Comparison of ENCODE assay signal across 24 cellular contexts in genomic region chr14:99892406-99892805, GRCh38.
DNase-seq lines count a peak whose midpoint lies in the region; ATAC-seq, FAIRE-seq and TF ChIP-seq lines count a peak whose summit lies in the region.
"Had no signal": no experiment of that assay in that cellular context is flagged by ENCODE, and none has a peak within 500 bp of the region (broad histone marks: within the 10 kb centered on the region; RNA-seq: fewer than 3 reads in every experiment).

No MANE protein-coding gene starts in this region.

- H3K4me3 Mint-ChIP-seq in brain: no peak overlapping the region
- H3K4me3 Mint-ChIP-seq: CD4-positive, alpha-beta memory T cell had no signal

- no peak for TF ChIP-seq CTCF in OCI-LY3 (IDR thresholded peaks at IDR 0.05; ENCODE audit: low read depth, low read length)
- TF ChIP-seq CTCF in brain (conservative IDR thresholded peaks at IDR 0.05): no peak
- no peak for TF ChIP-seq CTCF in omental fat pad (IDR thresholded peaks at IDR 0.05)

- ATAC-seq in GM18868 (IDR thresholded peaks at IDR 0.05; ENCODE audit: unreplicated experiment) (peak; percentile 7), omental fat pad (ENCODE audit: low FRiP score) (no peak)
- ATAC-seq: HCT116, HepG2 had no signal

- H3K79me2 ChIP-seq in OCI-LY3 (ENCODE audit: low read length): no peaks in the 10 kb centered on the region

- H3K27me3 Mint-ChIP-seq in brain: no peaks in the 10 kb centered on the region

- FAIRE-seq in HTR-8/SVneo (lab: Jason Lieb, UNC): no peak
- FAIRE-seq: A204.1, HepG2 had no signal

- no peaks in the 10 kb centered on the region for H3K27me3 ChIP-seq in OCI-LY3 (ENCODE audit: low read depth, low read length)
- H3K27me3 ChIP-seq: BLaER1, SJCRH30 had no signal

- H3K4me1 Mint-ChIP-seq in brain: peaks cover 36% of the 10 kb centered on the region
- H3K4me1 Mint-ChIP-seq: CD4-positive, alpha-beta memory T cell had no signal

- H3K4me3 ChIP-seq in OCI-LY3 (ENCODE audit: low read length): peak overlapping the region; percentile 66
- H3K4me3 ChIP-seq: BLaER1, PC-9, SJCRH30 had no signal

- H3K9me3 Mint-ChIP-seq in brain: no peaks in the 10 kb centered on the region
- H3K9me3 Mint-ChIP-seq: CD4-positive, alpha-beta memory T cell had no signal

- H3K36me3 Mint-ChIP-seq in brain: peaks cover 18% of the 10 kb centered on the region
- H3K36me3 Mint-ChIP-seq: CD4-positive, alpha-beta memory T cell had no signal

- DNase-seq in inferior parietal cortex (ENCODE audit: extremely low spot score) (peak; percentile 27), omental fat pad (ENCODE audit: low spot score) (no peak), HT-29 (ENCODE audit: low spot score) (no peak), HTR-8/SVneo (ENCODE audit: insufficient read length, low spot score) (no peak)
- DNase-seq in activated CD4-positive, CD25-positive, alpha-beta regulatory T cell treated with anti-CD3 and anti-CD28 coated beads, Interleukin-2, amount 50 U/mL, for 72 hours: no peak
- DNase-seq: CD4-positive, alpha-beta memory T cell; DMS53; GOT3; KG1; MV-4-11; NCI-H1417; NCI-H187 treated with DMSO at 0.1 percent for 48 hours; NCI-H2227 treated with DMSO at 0.1 percent for 48 hours; NCI-H524; NCI-H82; PC-9; SJCRH30 had no signal

- peak overlapping the region in 3 of 5 experiments; percentile 36 to 55 (median 42) for H3K27ac Mint-ChIP-seq in brain

- no peaks in the 10 kb centered on the region for H4K20me1 ChIP-seq in OCI-LY3 (ENCODE audit: insufficient read depth, low read length)
- H4K20me1 ChIP-seq: BLaER1 had no signal

- H3K27ac ChIP-seq in OCI-LY3 (ENCODE audit: low read length): peak overlapping the region; percentile 72
- H3K27ac ChIP-seq: BLaER1, PC-9, SJCRH30 had no signal

- H3K4me2 ChIP-seq in OCI-LY3 (ENCODE audit: low read length): peak overlapping the region; percentile 85
- H3K4me2 ChIP-seq: BLaER1, PC-9 had no signal

- peaks cover 12% of the 10 kb centered on the region for H3K36me3 ChIP-seq in OCI-LY3 (replicated peaks; ENCODE audit: low read depth, low read length)
- H3K36me3 ChIP-seq: BLaER1, SJCRH30 had no signal

- H3K4me1 ChIP-seq in OCI-LY3 (ENCODE audit: low read length): peaks cover 30% of the 10 kb centered on the region
- H3K4me1 ChIP-seq: BLaER1, SJCRH30 had no signal

- H3K9me3 ChIP-seq in OCI-LY3 (ENCODE audit: insufficient read depth, low read length): no peaks in the 10 kb centered on the region
- H3K9me3 ChIP-seq: BLaER1, SJCRH30 had no signal

- H3K9ac ChIP-seq in OCI-LY3 (ENCODE audit: low read length): peak overlapping the region; percentile 39
- H3K9ac ChIP-seq: BLaER1 had no signal

- H2AFZ ChIP-seq in OCI-LY3 (ENCODE audit: low read depth, low read length): no peak overlapping the region
- H2AFZ ChIP-seq: PC-9 had no signal
